ENCODE assay signal across 8 cellular contexts in the genomic region with DNA sequence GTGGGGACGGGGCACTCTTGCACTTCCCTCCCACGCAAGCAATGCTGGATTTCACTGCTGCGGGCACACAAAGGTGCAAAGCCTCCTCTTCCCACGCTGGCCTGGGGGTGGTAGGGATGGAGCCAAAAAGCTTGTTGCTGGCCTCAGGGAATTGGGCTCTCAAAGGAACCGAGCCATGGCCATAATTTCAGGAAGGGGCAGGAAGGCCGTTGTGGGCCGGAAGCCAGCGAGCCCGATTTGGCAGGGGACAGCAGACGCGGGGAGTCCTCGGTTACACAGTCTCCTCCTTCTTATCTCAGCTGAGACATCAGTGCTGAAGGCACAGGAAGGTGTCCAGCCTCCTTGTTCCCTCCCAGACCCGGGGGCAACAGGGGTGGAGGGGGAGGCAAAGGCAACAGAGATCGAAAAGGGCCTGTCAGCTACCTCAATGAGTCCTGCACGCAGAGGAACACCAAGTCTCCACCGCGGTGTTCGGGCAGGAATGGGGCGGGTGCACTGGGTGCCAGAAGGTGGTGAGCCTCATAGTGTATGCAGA. TPM values are rescaled to one million over a fixed set of nuclear protein-coding genes. Genes with fewer than 3 reads are reported as not detected.
DNase-seq lines count a peak whose midpoint lies in the region; ATAC-seq lines count a peak whose summit lies in the region.

No MANE protein-coding gene starts in this region.

- H3K27me3 Mint-ChIP-seq in activated CD8-positive, alpha-beta T cell treated with anti-CD3 and anti-CD28 coated beads, Interleukin-2, amount 10 ng/mL, durations not matched to agents 7 days and 5 days (ENCODE audit: low read depth) = no peaks in the 10 kb centered on the region

- CTCF ChIA-PET in activated CD8-positive, alpha-beta T cell treated with anti-CD3 and anti-CD28 coated beads, Interleukin-2, amount 10 ng/mL, durations not matched to agents 7 days and 5 days (lab: Charles Lee) = interaction anchor here (0.7 to 5.1 kb wide), 29 partner anchors 16 to 268 kb away, joined by 3 to 96 read pairs (median 6); partner anchors contain the start of genes PEX12, SLFN11 and SLFN12L

- POLR2A ChIA-PET in activated CD8-positive, alpha-beta T cell treated with anti-CD3 and anti-CD28 coated beads, Interleukin-2, amount 10 ng/mL, durations not matched to agents 7 days and 5 days (lab: Charles Lee) = interaction anchor here (1.1 to 2.7 kb wide), 10 partner anchors 34 to 273 kb away, joined by 3 to 31 read pairs (median 6); partner anchors contain the start of genes AP2B1, PEX12, SLFN11 and SLFN12L

- no peaks in the 10 kb centered on the region for H3K4me1 ChIP-seq in rectal smooth muscle tissue (ENCODE audit: control insufficient read depth, insufficient read depth, low read length)

- no peaks in the 10 kb centered on the region for H3K36me3 ChIP-seq in rectal smooth muscle tissue (ENCODE audit: control insufficient read depth, insufficient read depth, low read length)

- peak overlapping the region; percentile 55 for H3K4me3 ChIP-seq in rectal smooth muscle tissue (ENCODE audit: low read length)

- H3K27ac Mint-ChIP-seq in activated CD8-positive, alpha-beta T cell treated with anti-CD3 and anti-CD28 coated beads, Interleukin-2, amount 10 ng/mL, durations not matched to agents 7 days and 5 days = peak overlapping the region; percentile 90

- H3K9ac ChIP-seq in rectal smooth muscle tissue (ENCODE audit: low read length) = no peak overlapping the region

- peaks cover 4% of the 10 kb centered on the region for H3K9me3 Mint-ChIP-seq in activated CD8-positive, alpha-beta T cell treated with anti-CD3 and anti-CD28 coated beads, Interleukin-2, amount 10 ng/mL, durations not matched to agents 7 days and 5 days (ENCODE audit: insufficient read depth)

- H3K36me3 Mint-ChIP-seq in activated CD8-positive, alpha-beta T cell treated with anti-CD3 and anti-CD28 coated beads, Interleukin-2, amount 10 ng/mL, durations not matched to agents 7 days and 5 days (ENCODE audit: low read depth) = peaks cover 4% of the 10 kb centered on the region

- H3K4me1 Mint-ChIP-seq in activated CD8-positive, alpha-beta T cell treated with anti-CD3 and anti-CD28 coated beads, Interleukin-2, amount 10 ng/mL, durations not matched to agents 7 days and 5 days (ENCODE audit: low read depth) = peaks cover 27% of the 10 kb centered on the region

- peak overlapping the region; percentile 89 for H3K4me3 Mint-ChIP-seq in activated CD8-positive, alpha-beta T cell treated with anti-CD3 and anti-CD28 coated beads, Interleukin-2, amount 10 ng/mL, durations not matched to agents 7 days and 5 days

- DNase-seq in ELF-1 (ENCODE audit: low read depth, low spot score) (peak; percentile 66), cardiac septum (ENCODE audit: low spot score) (peak; percentile 83), NCI-H748 treated with DMSO at 0.1 percent for 48 hours (lab: John Stamatoyannopoulos, UW) (no peak), COLO829 (ENCODE audit: low spot score) (no peak)
- peak; percentile 24 for DNase-seq in activated CD8-positive, alpha-beta T cell treated with anti-CD3 and anti-CD28 coated beads, Interleukin-2, amount 10 ng/mL, durations not matched to agents 7 days and 5 days

- intact Hi-C loops in cardiac septum (cut with DNase I) = loop anchor here (2.0 to 5.0 kb wide), 5 partner anchors 33 to 223 kb away; partner anchors contain the start of genes SLFN11, SLFN12, SLFN12L and SLFN5

- no peak for ATAC-seq in activated CD8-positive, alpha-beta T cell treated with anti-CD3 and anti-CD28 coated beads, Interleukin-2, amount 10 ng/mL, durations not matched to agents 7 days and 5 days
- ATAC-seq in HG02938 (IDR thresholded peaks at IDR 0.05; ENCODE audit: unreplicated experiment) = no peak
- ATAC-seq in HG03280 (IDR thresholded peaks at IDR 0.05; ENCODE audit: unreplicated experiment) = no peak

- no peaks in the 10 kb centered on the region for H3K27me3 ChIP-seq in rectal smooth muscle tissue (ENCODE audit: control insufficient read depth, insufficient read depth, low read length)

- no peak overlapping the region for H3K27ac ChIP-seq in rectal smooth muscle tissue (ENCODE audit: low read depth, low read length)

RNA-seq across cellular contexts. Expression of gene SLFN11, which starts 59.5 kb away (rescaled TPM):
- total RNA-seq in activated CD8-positive, alpha-beta T cell treated with anti-CD3 and anti-CD28 coated beads, Interleukin-2, amount 10 ng/mL, durations not matched to agents 7 days and 5 days = 10 to 100 TPM; 40.0 to 50.1 TPM
- 23.0 TPM for total RNA-seq in cardiac septum

Comparison
In these comparisons a context has a peak if more than half of its experiments do, and no peak if none do; other contexts are left out.
1. DNase-seq: peak in ELF-1 (single experiment), activated CD8-positive, alpha-beta T cell treated with anti-CD3 and anti-CD28 coated beads, Interleukin-2, amount 10 ng/mL, durations not matched to agents 7 days and 5 days (single experiment) and cardiac septum (single experiment); none in NCI-H748 treated with DMSO at 0.1 percent for 48 hours (single experiment) and COLO829 (single experiment).